ENCODE assay signal across 10 cellular contexts in the genomic region with DNA sequence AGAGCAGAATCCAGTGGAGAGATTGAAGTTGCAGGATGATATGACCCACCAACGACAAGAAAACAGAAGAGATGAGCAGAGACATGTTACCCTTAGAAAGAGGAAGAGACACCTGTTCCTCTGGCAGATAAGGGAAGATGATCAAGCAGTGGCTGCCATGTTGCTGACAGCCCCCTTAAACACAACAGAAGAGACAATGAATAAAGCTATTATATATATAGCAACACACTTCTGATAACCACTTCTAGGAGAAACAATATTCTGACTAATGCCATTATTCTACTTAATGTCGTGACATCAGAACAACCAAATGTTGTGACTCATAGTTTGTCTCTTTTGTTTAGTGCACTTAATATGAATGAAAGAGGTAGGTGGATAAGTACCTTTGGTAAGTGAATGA. TPM values are rescaled to one million over a fixed set of nuclear protein-coding genes. Genes with fewer than 3 reads are reported as not detected.
DNase-seq lines count a peak whose midpoint lies in the region; ATAC-seq and TF ChIP-seq lines count a peak whose summit lies in the region.
"Had no signal": no experiment of that assay in that cellular context is flagged by ENCODE, and none has a peak within 500 bp of the region (broad histone marks: within the 10 kb centered on the region; RNA-seq: fewer than 3 reads in every experiment).

No MANE protein-coding gene starts in this region.

- BruUV-seq in HCT116 (replicated peaks; lab: Mats Ljungman, UMichigan) (no TSS peak), PC-3 (replicated peaks; lab: Mats Ljungman, UMichigan) (TSS peak; percentile 94)

- H3K4me3 ChIP-seq in HCT116 (replicated peaks in 1 of 2; ENCODE audit: low read depth in 1 of 2, low read length in 2 of 2) (peak overlapping the region in 1 of 2 experiments; percentile 45; a peak in 2 of 4 replicates), PC-3 (ENCODE audit: low read length) (peak overlapping the region; percentile 51)

- peak overlapping the region; percentile 48 for H3K9ac ChIP-seq in HCT116 (ENCODE audit: low read length)
- peak overlapping the region; percentile 79 for H3K9ac ChIP-seq in PC-3 (ENCODE audit: low read length)
- H3K9ac ChIP-seq: parathyroid adenoma had no signal

- H2AFZ ChIP-seq in HCT116 (ENCODE audit: low read depth, low read length, poor library complexity, severe bottlenecking) (no peak overlapping the region), PC-3 (ENCODE audit: low read length) (no peak overlapping the region)
- H2AFZ ChIP-seq: parathyroid adenoma had no signal

- TF ChIP-seq CTCF in HCT116 (IDR thresholded peaks at IDR 0.05 in 2 of 3, conservative IDR thresholded peaks at IDR 0.05 in 1 of 3; ENCODE audit: borderline replicate concordance in 1 of 3, insufficient read depth in 1 of 3, low read depth in 2 of 3, low read length in 2 of 3): no peak
- TF ChIP-seq CTCF in PC-3 (conservative IDR thresholded peaks at IDR 0.05; ENCODE audit: low read depth, low read length): no peak
- TF ChIP-seq CTCF in glutamatergic neuron (IDR thresholded peaks at IDR 0.05; ENCODE audit: partially characterized antibody, unreplicated experiment): no peak

- H3K4me1 Mint-ChIP-seq in memory B cell (no peaks in the 10 kb centered on the region), glutamatergic neuron (ENCODE audit: low read depth, unreplicated experiment) (peaks cover 2% of the 10 kb centered on the region)

- CTCF ChIA-PET in HCT116 (lab: Charles Lee) (no interaction called here), PC-3 (lab: Charles Lee) (no interaction called here)

- no peaks in the 10 kb centered on the region for H3K9me2 ChIP-seq in HCT116 (ENCODE audit: insufficient read depth)
- H3K9me2 ChIP-seq in PC-3 (replicated peaks; ENCODE audit: low read length): no peaks in the 10 kb centered on the region

- H3K4me2 ChIP-seq in HCT116 (ENCODE audit: low read length): peak overlapping the region; percentile 77
- peak overlapping the region; percentile 82 for H3K4me2 ChIP-seq in PC-3 (ENCODE audit: low read length)

- H3K9me3 ChIP-seq in HCT116 (ENCODE audit: control insufficient read depth in 1 of 2, insufficient read depth in 1 of 2, low read depth in 1 of 2, low read length in 2 of 2) (no peaks in the 10 kb centered on the region), PC-3 (ENCODE audit: low read length) (no peaks in the 10 kb centered on the region)

- H3K9me3 Mint-ChIP-seq in memory B cell (no peaks in the 10 kb centered on the region), glutamatergic neuron (ENCODE audit: unreplicated experiment) (no peaks in the 10 kb centered on the region)
- H3K9me3 Mint-ChIP-seq: dendritic cell treated with granulocyte-macrophage colony-stimulating factor and Interleukin-4, amounts not matched to agents 40 ng/mL and 50 ng/mL, for 4 days had no signal

- POLR2A ChIA-PET in HCT116 (lab: Charles Lee): interaction anchor here (0.6 to 2.7 kb wide), 4 partner anchors 9 to 204 kb away, joined by 3 to 11 read pairs (median 4); no protein-coding TSS in a partner anchor
- POLR2A ChIA-PET in PC-3 (lab: Charles Lee; ENCODE audit: unreplicated experiment): interaction anchor here (0.8 kb wide), 1 partner anchor 24 kb away, joined by 3 read pairs; no protein-coding TSS in a partner anchor

- H3K4me3 Mint-ChIP-seq in memory B cell (no peak overlapping the region), glutamatergic neuron (ENCODE audit: unreplicated experiment) (no peak overlapping the region)
- H3K4me3 Mint-ChIP-seq: dendritic cell treated with granulocyte-macrophage colony-stimulating factor and Interleukin-4, amounts not matched to agents 40 ng/mL and 50 ng/mL, for 4 days had no signal

- H3K27ac ChIP-seq in HCT116 (ENCODE audit: low read depth, low read length) (peak overlapping the region; percentile 95), PC-3 (ENCODE audit: low read length) (peak overlapping the region; percentile 99)
- H3K27ac ChIP-seq: parathyroid adenoma had no signal

- intact Hi-C loops in HCT116 (cut with micrococcal nuclease): no loop called here
- intact Hi-C loops in PC-3 (cut with micrococcal nuclease): loop anchor here (1.0 to 10.0 kb wide), 4 partner anchors 23 to 156 kb away; a partner anchor contains a TSS

- peaks cover 15% of the 10 kb centered on the region for H3F3A ChIP-seq in PC-3 (ENCODE audit: low read length, unreplicated experiment)

- H3K27me3 Mint-ChIP-seq in memory B cell (no peaks in the 10 kb centered on the region), glutamatergic neuron (ENCODE audit: unreplicated experiment) (no peaks in the 10 kb centered on the region)
- H3K27me3 Mint-ChIP-seq: dendritic cell treated with granulocyte-macrophage colony-stimulating factor and Interleukin-4, amounts not matched to agents 40 ng/mL and 50 ng/mL, for 4 days had no signal

- H3K27ac Mint-ChIP-seq in memory B cell: no peak overlapping the region
- no peak overlapping the region for H3K27ac Mint-ChIP-seq in glutamatergic neuron (ENCODE audit: unreplicated experiment)
- H3K27ac Mint-ChIP-seq: dendritic cell treated with granulocyte-macrophage colony-stimulating factor and Interleukin-4, amounts not matched to agents 40 ng/mL and 50 ng/mL, for 4 days had no signal

- H4K20me1 ChIP-seq in HCT116 (ENCODE audit: insufficient read depth): no peaks in the 10 kb centered on the region
- no peaks in the 10 kb centered on the region for H4K20me1 ChIP-seq in PC-3 (ENCODE audit: low read length)

- RAD21 ChIA-PET in HCT116 (lab: Charles Lee; ENCODE audit: low non-redundant PET in 1 of 2, low total read pairs in 2 of 2, uncharacterized antibody in 2 of 2, unreplicated experiment in 2 of 2): interaction anchor here in 1 of 2 experiments (1.9 kb wide), 1 partner anchor 156 kb away, joined by 4 read pairs; no protein-coding TSS in a partner anchor

- DNase-seq in HCT116 (ENCODE audit: low read depth, low spot score) (peak; percentile 76), PC-3 (peak; percentile 62), memory B cell (ENCODE audit: low spot score in 2 of 2) (no peak), C1 segment of cervical spinal cord (lab: John Stamatoyannopoulos, UW) (no peak), cerebellum (ENCODE audit: low spot score) (no peak), glutamatergic neuron (no peak)

- no peaks in the 10 kb centered on the region for H3K27me3 ChIP-seq in HCT116 (ENCODE audit: insufficient read depth, low read length)
- no peaks in the 10 kb centered on the region for H3K27me3 ChIP-seq in PC-3 (ENCODE audit: low read length)

- H3K36me3 Mint-ChIP-seq in memory B cell (peaks cover 2% of the 10 kb centered on the region), glutamatergic neuron (ENCODE audit: unreplicated experiment) (no peaks in the 10 kb centered on the region)

- no peak for TF ChIP-seq RAD21 in HCT116 (IDR thresholded peaks at IDR 0.05; ENCODE audit: low read depth)

- ATAC-seq in GM18505 (IDR thresholded peaks at IDR 0.05; ENCODE audit: unreplicated experiment): peak; percentile 51
- peak; percentile 44 for ATAC-seq in HCT116
- ATAC-seq in PC-3: peak; percentile 43
- ATAC-seq in memory B cell (ENCODE audit: low read depth): peak; percentile 49
- no peak for ATAC-seq in GM21381 (IDR thresholded peaks at IDR 0.05; ENCODE audit: unreplicated experiment)

- H3K4me1 ChIP-seq in HCT116 (ENCODE audit: control insufficient read depth in 1 of 2, insufficient read depth in 2 of 2, low read length in 2 of 2): peaks cover 71 to 84% of the 10 kb centered on the region in 2 experiments
- peaks cover 50% of the 10 kb centered on the region for H3K4me1 ChIP-seq in PC-3 (ENCODE audit: insufficient read depth, low read length)
- H3K4me1 ChIP-seq: parathyroid adenoma had no signal

- TF ChIP-seq POLR2A in GM18505 (IDR thresholded peaks at IDR 0.05; ENCODE audit: borderline replicate concordance, extremely low read depth, insufficient read depth, insufficient read length): no peak
- no peak for TF ChIP-seq POLR2A in HCT116 (IDR thresholded peaks at IDR 0.05; ENCODE audit: borderline replicate concordance, extremely low read depth, insufficient read depth, insufficient read length)

- H3K79me2 ChIP-seq in HCT116 (ENCODE audit: insufficient read depth, low read length): peaks cover 83% of the 10 kb centered on the region
- H3K79me2 ChIP-seq in PC-3 (ENCODE audit: low read length): peaks cover 85% of the 10 kb centered on the region
- H3K79me2 ChIP-seq: parathyroid adenoma had no signal

- H3K36me3 ChIP-seq in HCT116 (ENCODE audit: control insufficient read depth in 1 of 2, insufficient read depth in 2 of 2, low read length in 2 of 2) (0 out of 4 replicates have a peak, but pooled peaks cover 0 to 4% of the 10 kb centered on the region in 2 experiments), PC-3 (ENCODE audit: low read depth, low read length) (peaks cover 21% of the 10 kb centered on the region)

TF ChIP-seq in HCT116, 20 proteins besides CTCF, POLR2A, EP300 and RAD21 (continues in another document):
- TF ChIP-seq EGR1 (IDR thresholded peaks at IDR 0.05; ENCODE audit: low read depth) (no peak), EZH2 (IDR thresholded peaks at IDR 0.05) (no peak), JUND (IDR thresholded peaks at IDR 0.05) (peak; percentile 65), TCF7L2 (IDR thresholded peaks at IDR 0.05; ENCODE audit: borderline replicate concordance, extremely low read depth, insufficient read depth, insufficient read length) (no peak), ZFX (IDR thresholded peaks at IDR 0.05) (no peak), POLR2AphosphoS5 (IDR thresholded peaks at IDR 0.05; ENCODE audit: low read depth, low read length) (no peak), SIN3A (IDR thresholded peaks at IDR 0.05; ENCODE audit: low read depth) (no peak), SP1 (IDR thresholded peaks at IDR 0.05; ENCODE audit: low read depth) (peak; percentile 24; the same call in 1 of the 2 replicates), SRF (IDR thresholded peaks at IDR 0.05; ENCODE audit: low read depth) (no peak), ZNF274 (IDR thresholded peaks at IDR 0.05; ENCODE audit: low read depth, low read length) (no peak), EZH2phosphoT487 (IDR thresholded peaks at IDR 0.05; ENCODE audit: borderline replicate concordance) (no peak)
- TF ChIP-seq, protein P1, sequence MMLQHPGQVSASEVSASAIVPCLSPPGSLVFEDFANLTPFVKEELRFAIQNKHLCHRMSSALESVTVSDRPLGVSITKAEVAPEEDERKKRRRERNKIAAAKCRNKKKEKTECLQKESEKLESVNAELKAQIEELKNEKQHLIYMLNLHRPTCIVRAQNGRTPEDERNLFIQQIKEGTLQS (IDR thresholded peaks at IDR 0.05): no peak; the same call in 1 of the 2 replicates

RNA-seq across cellular contexts. Expression of a gene that starts 44.9 kb away (rescaled TPM):
- total RNA-seq in HCT116 (2021; ENCODE audit: unreplicated experiment) (59.5 TPM), PC-3 (2014; rRNA removed) (20.2 and 21.0 TPM in 2 replicates), cerebellum (27.2 TPM), glutamatergic neuron (ENCODE audit: unreplicated experiment) (35.2 TPM)
- 23.7 and 24.4 TPM in 2 replicates for polyA plus RNA-seq in HCT116 (2012)

Comparison
In these comparisons a context has a peak if more than half of its experiments do, and no peak if none do; other contexts are left out.
1. DNase-seq: peak in HCT116 (single experiment) and PC-3 (single experiment); none in memory B cell (0 of 2), C1 segment of cervical spinal cord (0 of 14), cerebellum (single experiment) and glutamatergic neuron (single experiment).